Comparison of ENCODE assay signal across 10 cellular contexts in genomic region chr19:13860679-13861391, GRCh38. TPM values are rescaled to one million over a fixed set of nuclear protein-coding genes. Genes with fewer than 3 reads are reported as not detected.
DNase-seq lines count a peak whose midpoint lies in the region; ATAC-seq, FAIRE-seq and TF ChIP-seq lines count a peak whose summit lies in the region.
"Had no signal": no experiment of that assay in that cellular context is flagged by ENCODE, and none has a peak within 500 bp of the region (broad histone marks: within the 10 kb centered on the region; RNA-seq: fewer than 3 reads in every experiment).

No MANE protein-coding gene starts in this region.

- no peaks in the 10 kb centered on the region for H4K20me1 ChIP-seq in HepG2 (ENCODE audit: insufficient read depth, low read length)

- H3K4me1 Mint-ChIP-seq in T-helper 2 cell treated with Interferon-gamma antibody and Interleukin-4, amounts not matched to agents 5 μg/mL and 100 μg/mL, for 36 hours (ENCODE audit: low read depth), result peaks cover 29% of the 10 kb centered on the region
- H3K4me1 Mint-ChIP-seq in activated T-helper 17 cell treated with anti-CD3 and anti-CD28 coated beads, Interleukin-2, amount 50 U/mL, for 72 hours, result peaks cover 25% of the 10 kb centered on the region
- H3K4me1 Mint-ChIP-seq in stimulated activated naive CD8-positive, alpha-beta T cell treated with anti-CD3 and anti-CD28 coated beads, Interleukin-15, amount 100 ng/mL, for 72 hours, result peaks cover 55% of the 10 kb centered on the region

- TF ChIP-seq POLR2A in HepG2 (IDR thresholded peaks at IDR 0.05; ENCODE audit: insufficient read depth in 1 of 2, low read depth in 2 of 2, low read length in 2 of 2), result no peak

- DNase-seq in T-helper 2 cell treated with Interferon-gamma antibody and Interleukin-4, amounts not matched to agents 5 μg/mL and 100 μg/mL, for 36 hours (ENCODE audit: low spot score), result no peak
- DNase-seq in T-helper 2 cell, result no peak
- no peak for DNase-seq in HepG2 (ENCODE audit: low spot score)
- DNase-seq in stimulated activated naive CD8-positive, alpha-beta T cell treated with anti-CD3 and anti-CD28 coated beads, Interleukin-15, amount 100 ng/mL, for 72 hours, result no peak
- no peak for DNase-seq in GDM1 (lab: John Stamatoyannopoulos, UW)
- DNase-seq in A172 (ENCODE audit: low spot score), result no peak
- DNase-seq: NCI-H524 had no signal

- TF ChIP-seq EP300 in HepG2 (IDR thresholded peaks at IDR 0.05; ENCODE audit: low read depth in 2 of 2, low read length in 2 of 2), result no peak
- TF ChIP-seq EP300 in HepG2 (CRISPR knock-in tag; IDR thresholded peaks at IDR 0.05; ENCODE audit: borderline replicate concordance), result no peak

- no peak overlapping the region for H3K4me2 ChIP-seq in HepG2 (ENCODE audit: low read depth, low read length)

- H3K36me3 ChIP-seq in HepG2 (replicated peaks in 1 of 2; ENCODE audit: control insufficient read depth in 1 of 2, insufficient read depth in 2 of 2, low read length in 2 of 2), result no peaks in the 10 kb centered on the region

- no peak for ATAC-seq in activated T-helper 17 cell treated with anti-CD3 and anti-CD28 coated beads, Interleukin-2, amount 50 U/mL, for 72 hours (replicated peaks)
- ATAC-seq in HepG2 (no peak), GM21529 (IDR thresholded peaks at IDR 0.05; ENCODE audit: unreplicated experiment) (no peak)
- no peak for ATAC-seq in stimulated activated naive CD8-positive, alpha-beta T cell treated with anti-CD3 and anti-CD28 coated beads, Interleukin-15, amount 100 ng/mL, for 72 hours

- POLR2A ChIA-PET in HepG2 (lab: Yijun Ruan, JAX), result interaction anchor here (2.4 to 3.4 kb wide), 3 partner anchors 9 to 86 kb away, joined by 18 to 30 read pairs (median 26); partner anchors contain the start of gene C19orf53

- peaks cover 0 to 9% of the 10 kb centered on the region in 2 experiments; a peak in 1 of 5 replicates for H3K27me3 ChIP-seq in HepG2 (ENCODE audit: control insufficient read depth in 1 of 2, insufficient read depth in 2 of 2, low read length in 2 of 2)

- no peaks in the 10 kb centered on the region for H3K9me3 ChIP-seq in HepG2 (ENCODE audit: low read length)

- BruUV-seq in HepG2 (replicated peaks; lab: Mats Ljungman, UMichigan), result no TSS peak

- peak overlapping the region; percentile 91 for H3K27ac Mint-ChIP-seq in T-helper 2 cell treated with Interferon-gamma antibody and Interleukin-4, amounts not matched to agents 5 μg/mL and 100 μg/mL, for 36 hours
- H3K27ac Mint-ChIP-seq in activated T-helper 17 cell treated with anti-CD3 and anti-CD28 coated beads, Interleukin-2, amount 50 U/mL, for 72 hours, result peak overlapping the region; percentile 99
- peak overlapping the region; percentile 97 to 99 for H3K27ac Mint-ChIP-seq in stimulated activated naive CD8-positive, alpha-beta T cell treated with anti-CD3 and anti-CD28 coated beads, Interleukin-15, amount 100 ng/mL, for 72 hours

- intact Hi-C loops in HepG2 (cut with micrococcal nuclease; ENCODE audit: unreplicated experiment), result loop anchor here (5.0 kb wide), 1 partner anchor 264 kb away; no protein-coding TSS in a partner anchor

- CTCF ChIA-PET in HepG2 (lab: Yijun Ruan, JAX; ENCODE audit: low intra/inter-chr PET ratio, low total read pairs), result no interaction called here

- no peak for TF ChIP-seq CTCF in HepG2 (CRISPR knock-in tag; IDR thresholded peaks at IDR 0.05)

- H3K27me3 Mint-ChIP-seq in T-helper 2 cell treated with Interferon-gamma antibody and Interleukin-4, amounts not matched to agents 5 μg/mL and 100 μg/mL, for 36 hours (ENCODE audit: low read depth), result peaks cover 13% of the 10 kb centered on the region
- peaks cover 9% of the 10 kb centered on the region for H3K27me3 Mint-ChIP-seq in activated T-helper 17 cell treated with anti-CD3 and anti-CD28 coated beads, Interleukin-2, amount 50 U/mL, for 72 hours
- peaks cover 25% of the 10 kb centered on the region for H3K27me3 Mint-ChIP-seq in stimulated activated naive CD8-positive, alpha-beta T cell treated with anti-CD3 and anti-CD28 coated beads, Interleukin-15, amount 100 ng/mL, for 72 hours

- no peaks in the 10 kb centered on the region for H3K79me2 ChIP-seq in HepG2 (ENCODE audit: insufficient read depth, low read length)

- WGBS in HepG2 (ENCODE audit: low lambda C conversion rate), result 68% methylated on average over 13 of the region's 13 CpGs

- H3K4me3 Mint-ChIP-seq in T-helper 2 cell treated with Interferon-gamma antibody and Interleukin-4, amounts not matched to agents 5 μg/mL and 100 μg/mL, for 36 hours, result peak overlapping the region; percentile 91
- peak overlapping the region; percentile 98 for H3K4me3 Mint-ChIP-seq in activated T-helper 17 cell treated with anti-CD3 and anti-CD28 coated beads, Interleukin-2, amount 50 U/mL, for 72 hours
- peak overlapping the region; percentile 98 to 100 for H3K4me3 Mint-ChIP-seq in stimulated activated naive CD8-positive, alpha-beta T cell treated with anti-CD3 and anti-CD28 coated beads, Interleukin-15, amount 100 ng/mL, for 72 hours

- no peak overlapping the region for H3K9ac ChIP-seq in HepG2 (ENCODE audit: insufficient read depth, low read depth, low read length)

- no peak for TF ChIP-seq RAD21 in HepG2 (CRISPR knock-in tag; IDR thresholded peaks at IDR 0.05)

- H3K4me3 ChIP-seq in HepG2 (replicated peaks in 1 of 3; ENCODE audit: insufficient read depth in 1 of 3, low read depth in 2 of 3, low read length in 3 of 3), result no peak overlapping the region

- no peaks in the 10 kb centered on the region for H3K9me3 Mint-ChIP-seq in T-helper 2 cell treated with Interferon-gamma antibody and Interleukin-4, amounts not matched to agents 5 μg/mL and 100 μg/mL, for 36 hours
- H3K9me3 Mint-ChIP-seq in activated T-helper 17 cell treated with anti-CD3 and anti-CD28 coated beads, Interleukin-2, amount 50 U/mL, for 72 hours, result no peaks in the 10 kb centered on the region
- H3K9me3 Mint-ChIP-seq in stimulated activated naive CD8-positive, alpha-beta T cell treated with anti-CD3 and anti-CD28 coated beads, Interleukin-15, amount 100 ng/mL, for 72 hours, result no peaks in the 10 kb centered on the region

- no peak overlapping the region for H2AFZ ChIP-seq in HepG2 (ENCODE audit: low read length)

- no peak overlapping the region for H3K27ac ChIP-seq in HepG2 (ENCODE audit: extremely low read length, insufficient read depth, low read length)

- no peaks in the 10 kb centered on the region for H3K36me3 Mint-ChIP-seq in T-helper 2 cell treated with Interferon-gamma antibody and Interleukin-4, amounts not matched to agents 5 μg/mL and 100 μg/mL, for 36 hours (ENCODE audit: low read depth)
- peaks cover 13% of the 10 kb centered on the region for H3K36me3 Mint-ChIP-seq in activated T-helper 17 cell treated with anti-CD3 and anti-CD28 coated beads, Interleukin-2, amount 50 U/mL, for 72 hours (ENCODE audit: low read depth)

- in situ Hi-C loops in HepG2 (cut with HindIII; ENCODE audit: extremely low pct_ligation_motif_present, low pct_unique_long_range_greater_than_20kb), result loop anchor here (5.0 kb wide), 1 partner anchor 79 kb away; no protein-coding TSS in a partner anchor

- no peak for FAIRE-seq in HepG2 (lab: Jason Lieb, UNC)

- H3K4me1 ChIP-seq in HepG2 (ENCODE audit: insufficient read depth, low read length), result peaks cover 29% of the 10 kb centered on the region

RNA-seq across cellular contexts. Expression of gene NANOS3, which starts 16.1 kb away (rescaled TPM):
- total RNA-seq in activated T-helper 17 cell treated with anti-CD3 and anti-CD28 coated beads, Interleukin-2, amount 50 U/mL, for 72 hours, result 1 to 10 TPM; 1.2 to 3.6 TPM
- total RNA-seq in HepG2 (2016; rRNA removed; fragmentation: Illumina TruSeq; extraction: Trizol), result not detected in 2 replicates
- total RNA-seq in HepG2 (2016; cell fraction: cytosol; rRNA removed; fragmentation: Illumina TruSeq; extraction: Trizol; ENCODE audit: low read depth), result not detected in 2 replicates
- total RNA-seq in HepG2 (2016; cell fraction: insoluble cytoplasmic fraction; rRNA removed; fragmentation: Illumina TruSeq; extraction: Trizol), result not detected in 2 replicates
- not detected in 2 replicates for total RNA-seq in HepG2 (2016; cell fraction: membrane; rRNA removed; fragmentation: Illumina TruSeq; extraction: Trizol)
- not detected in 2 replicates for total RNA-seq in HepG2 (2016; cell fraction: nucleus; rRNA removed; fragmentation: Illumina TruSeq; extraction: Trizol)
- polyA plus RNA-seq in HepG2 (2011; rRNA removed), result 0.21 TPM in 1 of 2 replicates, not detected in the other
- polyA plus RNA-seq in HepG2 (2011; cell fraction: cytosol; rRNA removed), result not detected in 2 replicates
- 1.1 and 1.8 TPM in 2 replicates for polyA plus RNA-seq in HepG2 (2011; cell fraction: nucleus; rRNA removed)
- 1.1 TPM in 1 of 2 replicates, not detected in the other for polyA plus RNA-seq in HepG2 (2012)
- not detected in 2 replicates for polyA plus RNA-seq in HepG2 (2016; cell fraction: cytosol; fragmentation: Illumina TruSeq; extraction: Trizol; ENCODE audit: low read depth)
- not detected in 2 replicates for polyA plus RNA-seq in HepG2 (2016; cell fraction: insoluble cytoplasmic fraction; fragmentation: Illumina TruSeq; extraction: Trizol; ENCODE audit: low read depth)
- polyA plus RNA-seq in HepG2 (2016; cell fraction: membrane; fragmentation: Illumina TruSeq; extraction: Trizol; ENCODE audit: low read depth), result not detected in 2 replicates
- not detected in 2 replicates for polyA plus RNA-seq in HepG2 (2016; cell fraction: nucleus; fragmentation: Illumina TruSeq; extraction: Trizol; ENCODE audit: insufficient read depth, low read depth)
- polyA minus RNA-seq in HepG2 (2011; rRNA and poly(A)+ RNA removed; ENCODE audit: low replicate concordance), result not detected in 2 replicates
- polyA minus RNA-seq in HepG2 (2011; cell fraction: cytosol; rRNA and poly(A)+ RNA removed), result not detected in 2 replicates
- polyA minus RNA-seq in HepG2 (2011; cell fraction: nucleus; rRNA and poly(A)+ RNA removed), result not detected in 2 replicates
- not detected in 2 replicates for total RNA-seq in A172 (2014; rRNA removed; shearing (Covaris generic))
- total RNA-seq: liver had no signal
- polyA plus RNA-seq: liver had no signal

RNA-seq across cellular contexts. Expression of gene BRME1, which starts 45.1 kb away (rescaled TPM):
- total RNA-seq in activated T-helper 17 cell treated with anti-CD3 and anti-CD28 coated beads, Interleukin-2, amount 50 U/mL, for 72 hours, result 10 to 100 TPM in 1 of 2 donors, 1 to 10 TPM in 1; 4.8 to 12.5 TPM
- 0.84 and 1.5 TPM in 2 replicates for total RNA-seq in HepG2 (2016; rRNA removed; fragmentation: Illumina TruSeq; extraction: Trizol)
- 0.35 and 0.40 TPM in 2 replicates for total RNA-seq in HepG2 (2016; cell fraction: cytosol; rRNA removed; fragmentation: Illumina TruSeq; extraction: Trizol; ENCODE audit: low read depth)
- 1.1 TPM in 2 replicates for total RNA-seq in HepG2 (2016; cell fraction: insoluble cytoplasmic fraction; rRNA removed; fragmentation: Illumina TruSeq; extraction: Trizol)
- 0.25 and 0.69 TPM in 2 replicates for total RNA-seq in HepG2 (2016; cell fraction: membrane; rRNA removed; fragmentation: Illumina TruSeq; extraction: Trizol)
- total RNA-seq in HepG2 (2016; cell fraction: nucleus; rRNA removed; fragmentation: Illumina TruSeq; extraction: Trizol), result 1.2 and 1.3 TPM in 2 replicates
- polyA plus RNA-seq in HepG2 (2011; rRNA removed), result 0.74 and 0.91 TPM in 2 replicates
- polyA plus RNA-seq in HepG2 (2011; cell fraction: cytosol; rRNA removed), result 0.55 and 0.72 TPM in 2 replicates
- polyA plus RNA-seq in HepG2 (2011; cell fraction: nucleus; rRNA removed), result 5.7 and 8.2 TPM in 2 replicates
- 1.3 and 1.8 TPM in 2 replicates for polyA plus RNA-seq in HepG2 (2012)
- 0.09 TPM in 1 of 2 replicates, not detected in the other for polyA plus RNA-seq in HepG2 (2016; cell fraction: cytosol; fragmentation: Illumina TruSeq; extraction: Trizol; ENCODE audit: low read depth)
- 1.1 and 1.8 TPM in 2 replicates for polyA plus RNA-seq in HepG2 (2016; cell fraction: insoluble cytoplasmic fraction; fragmentation: Illumina TruSeq; extraction: Trizol; ENCODE audit: low read depth)
- 0.23 and 0.31 TPM in 2 replicates for polyA plus RNA-seq in HepG2 (2016; cell fraction: membrane; fragmentation: Illumina TruSeq; extraction: Trizol; ENCODE audit: low read depth)
- polyA plus RNA-seq in HepG2 (2016; cell fraction: nucleus; fragmentation: Illumina TruSeq; extraction: Trizol; ENCODE audit: insufficient read depth, low read depth), result 5.8 and 5.9 TPM in 2 replicates
- 1.2 and 5.8 TPM in 2 replicates for polyA minus RNA-seq in HepG2 (2011; rRNA and poly(A)+ RNA removed; ENCODE audit: low replicate concordance)
- polyA minus RNA-seq in HepG2 (2011; cell fraction: cytosol; rRNA and poly(A)+ RNA removed), result 1.3 TPM in 1 of 2 replicates, not detected in the other
- 2.2 and 2.4 TPM in 2 replicates for polyA minus RNA-seq in HepG2 (2011; cell fraction: nucleus; rRNA and poly(A)+ RNA removed)
- 0.48 and 3.0 TPM in 2 replicates for total RNA-seq in A172 (2014; rRNA removed; shearing (Covaris generic))

RNA-seq across cellular contexts. Expression of gene CC2D1A, which starts 45.2 kb away (rescaled TPM):
- 10 to 100 TPM; 34.6 to 35.4 TPM for total RNA-seq in activated T-helper 17 cell treated with anti-CD3 and anti-CD28 coated beads, Interleukin-2, amount 50 U/mL, for 72 hours
- 6.4 and 9.7 TPM in 2 replicates for total RNA-seq in HepG2 (2016; rRNA removed; fragmentation: Illumina TruSeq; extraction: Trizol)
- total RNA-seq in HepG2 (2016; cell fraction: cytosol; rRNA removed; fragmentation: Illumina TruSeq; extraction: Trizol; ENCODE audit: low read depth), result 5.0 and 5.7 TPM in 2 replicates
- 4.7 and 10.2 TPM in 2 replicates for total RNA-seq in HepG2 (2016; cell fraction: insoluble cytoplasmic fraction; rRNA removed; fragmentation: Illumina TruSeq; extraction: Trizol)
- 5.3 and 5.8 TPM in 2 replicates for total RNA-seq in HepG2 (2016; cell fraction: membrane; rRNA removed; fragmentation: Illumina TruSeq; extraction: Trizol)
- 9.4 and 12.9 TPM in 2 replicates for total RNA-seq in HepG2 (2016; cell fraction: nucleus; rRNA removed; fragmentation: Illumina TruSeq; extraction: Trizol)
- 11.5 and 17.0 TPM in 2 replicates for polyA plus RNA-seq in HepG2 (2011; rRNA removed)
- 4.6 and 5.8 TPM in 2 replicates for polyA plus RNA-seq in HepG2 (2011; cell fraction: cytosol; rRNA removed)
- polyA plus RNA-seq in HepG2 (2011; cell fraction: nucleus; rRNA removed), result 100 and 116 TPM in 2 replicates
- polyA plus RNA-seq in HepG2 (2012), result 16.4 and 23.4 TPM in 2 replicates
- polyA plus RNA-seq in HepG2 (2016; cell fraction: cytosol; fragmentation: Illumina TruSeq; extraction: Trizol; ENCODE audit: low read depth), result 1.2 and 1.8 TPM in 2 replicates
- 9.0 and 11.9 TPM in 2 replicates for polyA plus RNA-seq in HepG2 (2016; cell fraction: insoluble cytoplasmic fraction; fragmentation: Illumina TruSeq; extraction: Trizol; ENCODE audit: low read depth)
- 2.8 and 3.2 TPM in 2 replicates for polyA plus RNA-seq in HepG2 (2016; cell fraction: membrane; fragmentation: Illumina TruSeq; extraction: Trizol; ENCODE audit: low read depth)
- polyA plus RNA-seq in HepG2 (2016; cell fraction: nucleus; fragmentation: Illumina TruSeq; extraction: Trizol; ENCODE audit: insufficient read depth, low read depth), result 55.9 and 56.2 TPM in 2 replicates
- polyA minus RNA-seq in HepG2 (2011; rRNA and poly(A)+ RNA removed; ENCODE audit: low replicate concordance), result 13.2 and 19.3 TPM in 2 replicates
- polyA minus RNA-seq in HepG2 (2011; cell fraction: cytosol; rRNA and poly(A)+ RNA removed), result 4.7 and 6.5 TPM in 2 replicates
- 20.1 and 21.6 TPM in 2 replicates for polyA minus RNA-seq in HepG2 (2011; cell fraction: nucleus; rRNA and poly(A)+ RNA removed)
- total RNA-seq in A172 (2014; rRNA removed; shearing (Covaris generic)), result 29.7 and 30.8 TPM in 2 replicates
